In the genomic region with DNA sequence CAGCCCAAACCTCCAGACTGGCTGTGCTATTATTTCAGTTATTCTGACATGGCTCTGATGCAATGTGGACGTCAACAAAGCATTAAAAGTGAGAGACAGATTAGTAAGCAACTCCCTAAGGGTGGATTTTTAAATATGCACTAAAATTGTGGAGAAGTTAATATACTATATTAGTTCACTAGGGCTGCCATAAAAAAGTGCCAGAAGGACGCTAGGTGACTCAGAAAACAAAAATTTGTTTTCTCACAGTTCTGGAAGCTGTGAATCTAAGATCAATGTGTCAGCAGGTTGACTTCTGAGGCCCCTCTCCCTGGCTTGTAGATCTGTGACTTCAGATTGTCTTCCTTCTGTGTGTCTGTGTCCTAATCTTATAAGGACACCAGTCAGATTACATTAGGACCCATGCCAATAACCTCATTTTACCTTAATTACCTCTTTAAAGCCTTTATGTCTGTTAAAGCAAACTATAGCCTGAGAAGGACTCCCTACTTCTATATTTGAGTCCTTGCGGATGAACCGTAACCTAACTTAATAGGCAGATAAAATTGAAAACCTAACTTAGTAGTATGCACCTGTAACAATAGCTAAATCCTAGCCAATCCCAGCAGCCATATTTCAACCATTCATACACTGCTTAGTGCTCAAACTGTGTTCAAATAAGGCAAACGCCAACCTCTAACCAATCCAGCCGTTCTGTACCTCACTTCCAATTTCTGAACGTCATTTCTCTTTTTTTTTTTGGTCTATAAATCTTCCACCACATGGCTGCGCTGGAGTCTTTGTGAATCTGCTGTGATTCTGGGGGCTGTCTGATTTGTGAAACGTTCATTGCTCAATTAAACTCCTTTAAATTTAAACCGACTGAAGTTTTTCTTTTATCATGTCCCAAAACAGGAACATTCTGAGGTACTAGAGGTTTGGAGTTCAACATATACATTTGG, we compare ENCODE assay signal across 9 cellular contexts.
DNase-seq lines count a peak whose midpoint lies in the region; ATAC-seq and TF ChIP-seq lines count a peak whose summit lies in the region.
"Had no signal": no experiment of that assay in that cellular context is flagged by ENCODE, and none has a peak within 500 bp of the region (broad histone marks: within the 10 kb centered on the region; RNA-seq: fewer than 3 reads in every experiment).

No MANE protein-coding gene starts in this region.

- H2AFZ ChIP-seq in mesenchymal stem cell (ENCODE audit: low read depth, low read length): no peak overlapping the region

- H3K4me3 ChIP-seq in RWPE2 (ENCODE audit: severe bottlenecking) (no peak overlapping the region), mesenchymal stem cell (ENCODE audit: insufficient read depth in 1 of 2, low read depth in 1 of 2, low read length in 2 of 2) (no peak overlapping the region), dorsolateral prefrontal cortex (no peak overlapping the region)
- H3K4me3 ChIP-seq: stomach had no signal

- ATAC-seq in GM18502 (IDR thresholded peaks at IDR 0.05; ENCODE audit: poor library complexity, unreplicated experiment) (peak; percentile 17), HG02798 (IDR thresholded peaks at IDR 0.05; ENCODE audit: poor library complexity, unreplicated experiment) (peak; percentile 6), RWPE2 (ENCODE audit: low read depth) (peak; percentile 88), sciatic nerve (no peak)

- H2AK5ac ChIP-seq in mesenchymal stem cell (ENCODE audit: low read length, severe bottlenecking): peak overlapping the region; percentile 79

- H3K4ac ChIP-seq in mesenchymal stem cell (ENCODE audit: low read depth in 1 of 2, low read length in 2 of 2): no peak overlapping the region

- H2BK120ac ChIP-seq in mesenchymal stem cell (ENCODE audit: low read depth, low read length): no peak overlapping the region

- H3K9ac ChIP-seq in mesenchymal stem cell (ENCODE audit: low read length): no peak overlapping the region

- H3K4me1 ChIP-seq in RWPE2 (ENCODE audit: insufficient read depth, poor library complexity, severe bottlenecking): peaks cover 30% of the 10 kb centered on the region
- H3K4me1 ChIP-seq in mesenchymal stem cell (ENCODE audit: control insufficient read depth, insufficient read depth, low read depth, low read length): peaks cover 6% of the 10 kb centered on the region

- no peak for DNase-seq in RWPE2 (ENCODE audit: low spot score)
- peak; percentile 61 for DNase-seq in mesenchymal stem cell
- DNase-seq in dorsolateral prefrontal cortex: no peak
- DNase-seq in sciatic nerve (ENCODE audit: low spot score): no peak
- no peak for DNase-seq in epidermal melanocyte (ENCODE audit: insufficient read length, low spot score)
- DNase-seq in dedifferentiated amniotic fluid mesenchymal stem cell (ENCODE audit: extremely low spot score): no peak
- DNase-seq: stomach had no signal

- no peak overlapping the region for H2BK15ac ChIP-seq in mesenchymal stem cell (ENCODE audit: low read depth, poor library complexity, severe bottlenecking)

- no peak overlapping the region for H3K23ac ChIP-seq in mesenchymal stem cell (ENCODE audit: low read length in 2 of 2)

- H4K8ac ChIP-seq in mesenchymal stem cell (ENCODE audit: low read length): no peak overlapping the region

- TF ChIP-seq CTCF in RWPE2 (IDR thresholded peaks at IDR 0.05; ENCODE audit: poor library complexity, severe bottlenecking) (peak; percentile 11), dorsolateral prefrontal cortex (IDR thresholded peaks at IDR 0.05 in 54 of 56, conservative IDR thresholded peaks at IDR 0.05 in 2 of 56; ENCODE audit: low read depth in 1 of 56, partially characterized antibody in 56 of 56) (peak in 9 of 56 donors; percentile 4 to 28 (median 14))

- no peaks in the 10 kb centered on the region for H3K36me3 ChIP-seq in RWPE2 (ENCODE audit: low read depth)
- H3K36me3 ChIP-seq in mesenchymal stem cell (ENCODE audit: control insufficient read depth in 1 of 2, insufficient read depth in 2 of 2, low read depth in 1 of 2, low read length in 2 of 2): no peaks in the 10 kb centered on the region
- H3K36me3 ChIP-seq: stomach had no signal

- H3K18ac ChIP-seq in mesenchymal stem cell (ENCODE audit: low read depth in 1 of 2, low read length in 2 of 2): peak overlapping the region in 1 of 2 experiments; percentile 52

- H3K9me3 ChIP-seq in RWPE2 (ENCODE audit: severe bottlenecking) (no peaks in the 10 kb centered on the region), mesenchymal stem cell (ENCODE audit: control insufficient read depth, low read length) (no peaks in the 10 kb centered on the region)
- H3K9me3 ChIP-seq: stomach had no signal

- H3K4me2 ChIP-seq in mesenchymal stem cell (ENCODE audit: low read length, poor library complexity, severe bottlenecking): no peak overlapping the region

- intact Hi-C loops in dorsolateral prefrontal cortex (cut with DNase I): no loop called here
- intact Hi-C loops in sciatic nerve (cut with DNase I): no loop called here

- no peaks in the 10 kb centered on the region for H3K27me3 ChIP-seq in RWPE2 (ENCODE audit: insufficient read depth, poor library complexity, severe bottlenecking)
- H3K27me3 ChIP-seq in mesenchymal stem cell (ENCODE audit: control insufficient read depth in 1 of 2, insufficient read depth in 1 of 2, low read length in 2 of 2): no peaks in the 10 kb centered on the region
- peaks cover 0 to 5% (median 0%) of the 10 kb centered on the region in 45 donors for H3K27me3 ChIP-seq in dorsolateral prefrontal cortex
- H3K27me3 ChIP-seq: stomach had no signal

- H3K27ac ChIP-seq in RWPE2 (ENCODE audit: poor library complexity, severe bottlenecking): peak overlapping the region; percentile 60
- peak overlapping the region; percentile 81 for H3K27ac ChIP-seq in mesenchymal stem cell (ENCODE audit: low read length, poor library complexity, severe bottlenecking)
- H3K27ac ChIP-seq in dorsolateral prefrontal cortex: no peak overlapping the region
- H3K27ac ChIP-seq: stomach had no signal

- no peak overlapping the region for H2BK5ac ChIP-seq in mesenchymal stem cell (ENCODE audit: low read depth, low read length, poor library complexity, severe bottlenecking)

- no peak overlapping the region for H2BK12ac ChIP-seq in mesenchymal stem cell (ENCODE audit: low read length in 2 of 2)

- H4K91ac ChIP-seq in mesenchymal stem cell (ENCODE audit: low read length): no peak overlapping the region

- H3K14ac ChIP-seq in mesenchymal stem cell (ENCODE audit: low read length in 2 of 2): no peak overlapping the region

- peaks cover 2% of the 10 kb centered on the region for H3K79me1 ChIP-seq in mesenchymal stem cell (replicated peaks; ENCODE audit: low read length, poor library complexity, severe bottlenecking)

- WGBS in mesenchymal stem cell: 69% methylated on average over 9 of the region's 10 CpGs

Comparison
In these comparisons a context has a peak if more than half of its experiments do, and no peak if none do; other contexts are left out.
1. H3K27ac ChIP-seq: peak in RWPE2 (single experiment) and mesenchymal stem cell (single experiment); none in dorsolateral prefrontal cortex (0 of 59).